Comparison of ENCODE assay signal across 18 cellular contexts in genomic region chr9:7862170-7862569, GRCh38.
"Had no signal": no experiment of that assay in that cellular context is flagged by ENCODE, and none has a peak within 500 bp of the region (broad histone marks: within the 10 kb centered on the region; RNA-seq: fewer than 3 reads in every experiment).

No MANE protein-coding gene starts in this region.

- ATAC-seq: activated CD4-positive, CD25-positive, alpha-beta regulatory T cell treated with anti-CD3 and anti-CD28 coated beads, Interleukin-2, amount 50 U/mL, for 24 hours; activated CD8-positive, alpha-beta memory T cell treated with anti-CD3 and anti-CD28 coated beads, Interleukin-2, amount 10 ng/mL, durations not matched to agents 7 days and 5 days; SK-N-SH treated with all-trans-retinoic acid at 6 μM for 48 hours had no signal

- DNase-seq: activated CD4-positive, alpha-beta T cell treated with anti-CD3 and anti-CD28 coated beads for 4 hours; activated CD4-positive, alpha-beta T cell treated with anti-CD3 and anti-CD28 coated beads, Interleukin-2, amount 50 U/mL, for 48 hours; activated CD8-positive, alpha-beta memory T cell treated with anti-CD3 and anti-CD28 coated beads, Interleukin-2, amount 10 ng/mL, durations not matched to agents 7 days and 5 days; activated effector memory CD4-positive, alpha-beta T cell treated with Interleukin-2 at 50 U/mL for 16 hours; activated naive CD4-positive, alpha-beta T cell; activated T-cell treated with anti-CD3 and anti-CD28 coated beads, Interleukin-2, amount 50 U/mL, for 24 hours; aorta; central memory CD4-positive, alpha-beta T cell; KG1; NCI-H1048; NCI-H1694; NCI-H2029 treated with DMSO at 0.1 percent for 48 hours; NCI-H446; NCI-H524; NCI-H82; SW 1271 had no signal
